12 cellular contexts compared by ENCODE assay signal in genomic region chr4:87087015-87087920, GRCh38.
DNase-seq lines count a peak whose midpoint lies in the region; ATAC-seq lines count a peak whose summit lies in the region.
"Had no signal": no experiment of that assay in that cellular context is flagged by ENCODE, and none has a peak within 500 bp of the region (broad histone marks: within the 10 kb centered on the region; RNA-seq: fewer than 3 reads in every experiment).

No MANE protein-coding gene starts in this region.

- peaks cover 0 to 2% of the 10 kb centered on the region in 2 experiments for H3K4me1 ChIP-seq in trophoblast cell (ENCODE audit: control insufficient read depth in 1 of 2, insufficient read depth in 2 of 2, low read length in 2 of 2)
- H3K4me1 ChIP-seq in GM23248 (ENCODE audit: insufficient read depth), result peaks cover 12% of the 10 kb centered on the region

- H3K36me3 ChIP-seq in trophoblast cell (ENCODE audit: control insufficient read depth in 1 of 2, insufficient read depth in 2 of 2, low read length in 2 of 2), result peaks cover 0 to 3% of the 10 kb centered on the region in 2 experiments
- 0 out of 2 replicates have a peak, but pooled peaks cover 9% of the 10 kb centered on the region for H3K36me3 ChIP-seq in GM23248 (ENCODE audit: low read depth)

- H3K23ac ChIP-seq in trophoblast cell (ENCODE audit: low read length), result no peak overlapping the region

- H3K4me3 ChIP-seq in trophoblast cell (ENCODE audit: low read depth, low read length) (no peak overlapping the region), GM23248 (no peak overlapping the region)

- H3K27me3 ChIP-seq in trophoblast cell (ENCODE audit: insufficient read depth, low read length), result no peaks in the 10 kb centered on the region
- H3K27me3 ChIP-seq in GM23248 (replicated peaks; ENCODE audit: insufficient read depth), result no peaks in the 10 kb centered on the region

- no peak overlapping the region for H2BK12ac ChIP-seq in trophoblast cell (ENCODE audit: low read length)

- no peak overlapping the region for H3K4ac ChIP-seq in trophoblast cell (ENCODE audit: low read depth, low read length)

- H3K4me2 ChIP-seq in trophoblast cell (ENCODE audit: low read length), result no peak overlapping the region
- no peak overlapping the region for H3K4me2 ChIP-seq in GM23248 (ENCODE audit: unreplicated experiment)

- no peak overlapping the region for H3K14ac ChIP-seq in trophoblast cell (ENCODE audit: low read length)

- no peak overlapping the region for H4K12ac ChIP-seq in trophoblast cell (ENCODE audit: low read depth, low read length)

- H3K9me3 ChIP-seq in trophoblast cell (ENCODE audit: insufficient read depth, low read depth, low read length) (no peaks in the 10 kb centered on the region), GM23248 (ENCODE audit: low read depth) (no peaks in the 10 kb centered on the region)

- no peak overlapping the region for H4K91ac ChIP-seq in trophoblast cell (ENCODE audit: low read depth, low read length)

- H2BK120ac ChIP-seq in trophoblast cell (ENCODE audit: insufficient read depth, low read length, poor library complexity), result no peak overlapping the region

- DNase-seq in COLO829 (ENCODE audit: low spot score) (peak; percentile 64), MV-4-11 (lab: John Stamatoyannopoulos, UW) (peak; percentile 48), fibroblast of gingiva (ENCODE audit: low read depth) (peak; percentile 20), trophoblast cell (peak; percentile 27 to 57), NCI-H2081 (lab: John Stamatoyannopoulos, UW) (no peak), activated T-cell treated with anti-CD3 and anti-CD28 coated beads for 4 hours (no peak), GM23248 (no peak)
- DNase-seq: activated CD4-positive, alpha-beta T cell treated with anti-CD3 and anti-CD28 coated beads for 4 hours; activated gamma-delta T cell; central memory CD4-positive, alpha-beta T cell; NCI-H2081 treated with DMSO at 0.1 percent for 48 hours had no signal

- H3K18ac ChIP-seq in trophoblast cell (ENCODE audit: low read length), result no peak overlapping the region

- ATAC-seq in HG02759 (IDR thresholded peaks at IDR 0.05; ENCODE audit: unreplicated experiment), result no peak

- H3K9me2 ChIP-seq in GM23248 (ENCODE audit: insufficient read depth), result no peaks in the 10 kb centered on the region; the same call in 1 of the 2 replicates

- no peak overlapping the region for H2AK5ac ChIP-seq in trophoblast cell (ENCODE audit: low read length)

- no CpG with 5 or more reads among the region's 2 CpGs for WGBS in trophoblast cell (ENCODE audit: extremely low coverage, insufficient coverage, insufficient read length)
- WGBS in GM23248 (ENCODE audit: low coverage in 1 of 2, low lambda C conversion rate in 2 of 2, missing lambda C conversion rate in 2 of 2), 2 experiments, result 89 to 92% methylated on average over 2 of the region's 2 CpGs

- no peak overlapping the region for H4K8ac ChIP-seq in trophoblast cell (ENCODE audit: low read depth, low read length)

- no peaks in the 10 kb centered on the region for H3K79me2 ChIP-seq in trophoblast cell (ENCODE audit: control insufficient read depth, insufficient read depth, low read length, poor library complexity)
- H3K79me2 ChIP-seq in GM23248 (ENCODE audit: insufficient read depth), result peaks cover 25% of the 10 kb centered on the region

- peaks cover 6% of the 10 kb centered on the region for H3F3A ChIP-seq in GM23248 (ENCODE audit: insufficient read depth)

- no peak overlapping the region for H3K9ac ChIP-seq in trophoblast cell (ENCODE audit: low read length)
- H3K9ac ChIP-seq in GM23248, result no peak overlapping the region

- no peak overlapping the region for H2BK5ac ChIP-seq in trophoblast cell (ENCODE audit: low read depth, low read length, poor library complexity)

- H3K79me1 ChIP-seq in trophoblast cell (ENCODE audit: low read length), result no peaks in the 10 kb centered on the region

- in situ Hi-C loops in GM23248 (cut with MboI), result loop anchor here (25.0 kb wide), 1 partner anchor 600 kb away; no protein-coding TSS in a partner anchor

- H4K20me1 ChIP-seq in GM23248 (ENCODE audit: insufficient read depth), result no peaks in the 10 kb centered on the region

- H3K27ac ChIP-seq in trophoblast cell (ENCODE audit: low read depth, low read length) (no peak overlapping the region), GM23248 (no peak overlapping the region)

- H2AFZ ChIP-seq in trophoblast cell (ENCODE audit: insufficient read depth, low read length, poor library complexity), result no peak overlapping the region
- no peak overlapping the region for H2AFZ ChIP-seq in GM23248

Comparison
In these comparisons a context has a peak if more than half of its experiments do, and no peak if none do; other contexts are left out.
1. DNase-seq: peak in COLO829 (single experiment), MV-4-11 (single experiment), fibroblast of gingiva (single experiment) and trophoblast cell (2 of 2); none in NCI-H2081 (0 of 2), activated T-cell treated with anti-CD3 and anti-CD28 coated beads for 4 hours (single experiment) and GM23248 (single experiment).